Comparison of ENCODE assay signal across 1 cellular context in the genomic region with DNA sequence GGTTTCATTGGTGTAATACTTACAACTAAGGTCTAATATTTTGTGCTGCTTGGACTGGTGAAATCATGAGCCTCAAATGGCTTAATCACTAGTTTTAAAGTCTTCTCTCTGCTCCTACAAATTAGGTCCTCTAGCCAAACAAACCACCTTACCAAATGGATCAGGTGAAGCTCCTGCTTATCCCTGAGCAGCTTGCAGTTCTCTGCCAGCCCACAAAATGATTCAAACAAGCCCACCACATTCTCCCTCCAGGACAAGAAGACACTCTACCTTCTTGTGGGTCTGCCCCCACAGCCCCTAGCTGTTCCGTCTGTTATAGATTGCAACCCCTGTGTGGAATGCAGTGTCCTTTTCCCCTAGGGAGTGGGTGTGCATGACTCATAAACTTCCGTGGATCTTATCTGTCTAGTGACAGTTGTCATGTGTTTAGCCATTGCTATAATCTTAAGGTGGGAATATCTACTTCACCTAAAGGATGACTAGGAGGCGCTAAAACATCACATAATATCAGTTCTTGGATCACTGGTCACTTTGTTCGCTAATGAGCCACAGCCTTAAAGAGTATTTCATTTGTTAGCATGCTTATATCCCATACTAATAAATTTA.
TF ChIP-seq lines count a peak whose summit lies in the region.

No MANE protein-coding gene starts in this region.

TF ChIP-seq in IMR-90, 13 proteins besides CTCF, POLR2A, EP300 and RAD21 (continued from another document):
- TF ChIP-seq MAZ (IDR thresholded peaks at IDR 0.05; ENCODE audit: borderline replicate concordance, low read depth, low read length) (no peak), SMC3 (IDR thresholded peaks at IDR 0.05; ENCODE audit: low read depth, low read length) (no peak)
